11 cellular contexts compared by ENCODE assay signal in genomic region chr16:54171855-54172537, GRCh38.
DNase-seq lines count a peak whose midpoint lies in the region; ATAC-seq and TF ChIP-seq lines count a peak whose summit lies in the region.
"Had no signal": no experiment of that assay in that cellular context is flagged by ENCODE, and none has a peak within 500 bp of the region (broad histone marks: within the 10 kb centered on the region; RNA-seq: fewer than 3 reads in every experiment).

No MANE protein-coding gene starts in this region.

- no peaks in the 10 kb centered on the region for H3K9me3 ChIP-seq in naive thymus-derived CD4-positive, alpha-beta T cell (ENCODE audit: control insufficient read depth in 2 of 3, low read length in 3 of 3)
- H3K9me3 ChIP-seq: stomach had no signal

- H3K4me3 ChIP-seq in astrocyte of the cerebellum (ENCODE audit: low read depth, low read length): no peak overlapping the region
- H3K4me3 ChIP-seq in naive thymus-derived CD4-positive, alpha-beta T cell (ENCODE audit: low read length): no peak overlapping the region

- in situ Hi-C loops in Caki2 (cut with HindIII; ENCODE audit: low pct_unique_long_range_greater_than_20kb, low sequenced_read_pairs): no loop called here
- in situ Hi-C loops in astrocyte of the cerebellum (cut with HindIII; ENCODE audit: low sequenced_read_pairs): no loop called here

- peaks cover 59% of the 10 kb centered on the region for H3K4me1 Mint-ChIP-seq in mesothelial cell of epicardium
- H3K4me1 Mint-ChIP-seq in naive thymus-derived CD4-positive, alpha-beta T cell: peaks cover 0 to 4% (median 0%) of the 10 kb centered on the region in 7 donors
- H3K4me1 Mint-ChIP-seq in immature natural killer cell: no peaks in the 10 kb centered on the region
- H3K4me1 Mint-ChIP-seq: central memory CD8-positive, alpha-beta T cell had no signal

- H3K27ac Mint-ChIP-seq in mesothelial cell of epicardium: peak overlapping the region; percentile 44
- no peak overlapping the region for H3K27ac Mint-ChIP-seq in naive thymus-derived CD4-positive, alpha-beta T cell
- H3K27ac Mint-ChIP-seq in immature natural killer cell: no peak overlapping the region

- H3K4me1 ChIP-seq in naive thymus-derived CD4-positive, alpha-beta T cell (ENCODE audit: control insufficient read depth in 2 of 2, insufficient read depth in 2 of 2, low read length in 2 of 2): no peaks in the 10 kb centered on the region

- H3K36me3 Mint-ChIP-seq in mesothelial cell of epicardium (no peaks in the 10 kb centered on the region), immature natural killer cell (no peaks in the 10 kb centered on the region)
- H3K36me3 Mint-ChIP-seq in naive thymus-derived CD4-positive, alpha-beta T cell: no peaks in the 10 kb centered on the region

- no peak overlapping the region for H3K27ac ChIP-seq in naive thymus-derived CD4-positive, alpha-beta T cell (ENCODE audit: low read depth, low read length)
- H3K27ac ChIP-seq: stomach had no signal

- CTCF ChIA-PET in naive thymus-derived CD4-positive, alpha-beta T cell (lab: Charles Lee): no interaction called here

- no peaks in the 10 kb centered on the region for H3K36me3 ChIP-seq in naive thymus-derived CD4-positive, alpha-beta T cell (ENCODE audit: control insufficient read depth in 2 of 3, insufficient read depth in 3 of 3, low read length in 3 of 3)
- H3K36me3 ChIP-seq: stomach had no signal

- H3K9me3 Mint-ChIP-seq in mesothelial cell of epicardium (no peaks in the 10 kb centered on the region), immature natural killer cell (no peaks in the 10 kb centered on the region)
- peaks cover 0 to 4% (median 0%) of the 10 kb centered on the region in 11 donors for H3K9me3 Mint-ChIP-seq in naive thymus-derived CD4-positive, alpha-beta T cell
- H3K9me3 Mint-ChIP-seq: central memory CD8-positive, alpha-beta T cell had no signal

- no peaks in the 10 kb centered on the region for H3K27me3 ChIP-seq in naive thymus-derived CD4-positive, alpha-beta T cell (ENCODE audit: control insufficient read depth in 2 of 2, insufficient read depth in 2 of 2, low read length in 2 of 2)

- POLR2A ChIA-PET in naive thymus-derived CD4-positive, alpha-beta T cell (lab: Charles Lee): no interaction called here

- no peak for ATAC-seq in naive thymus-derived CD4-positive, alpha-beta T cell
- no peak for ATAC-seq in GM19035 (IDR thresholded peaks at IDR 0.05; ENCODE audit: unreplicated experiment)

- H3K4me3 Mint-ChIP-seq in mesothelial cell of epicardium (peak overlapping the region; percentile 24), immature natural killer cell (no peak overlapping the region)
- H3K4me3 Mint-ChIP-seq in naive thymus-derived CD4-positive, alpha-beta T cell: no peak overlapping the region
- H3K4me3 Mint-ChIP-seq: central memory CD8-positive, alpha-beta T cell had no signal

- intact Hi-C loops in naive thymus-derived CD4-positive, alpha-beta T cell (cut with micrococcal nuclease): loop anchor here in 1 of 2 donors (10.0 kb wide), 1 partner anchor 277 kb away; no protein-coding TSS in a partner anchor

- no peak for TF ChIP-seq CTCF in astrocyte of the cerebellum (IDR thresholded peaks at IDR 0.05; ENCODE audit: low read depth, low read length, missing control alignments)
- TF ChIP-seq CTCF in mesothelial cell of epicardium (IDR thresholded peaks at IDR 0.05; ENCODE audit: unreplicated experiment): no peak

- H3K27me3 Mint-ChIP-seq in mesothelial cell of epicardium (ENCODE audit: low read depth) (no peaks in the 10 kb centered on the region), immature natural killer cell (ENCODE audit: low read depth in 3 of 3) (peaks cover 3 to 10% (median 6%) of the 10 kb centered on the region in 3 donors)
- peaks cover 16 to 47% (median 25%) of the 10 kb centered on the region in 5 donors for H3K27me3 Mint-ChIP-seq in naive thymus-derived CD4-positive, alpha-beta T cell

- peak; percentile 7 for DNase-seq in Caki2 (ENCODE audit: low read depth)
- peak in 2 of 3 experiments; percentile 74 to 97 for DNase-seq in NCI-H1417 (lab: John Stamatoyannopoulos, UW)
- DNase-seq in astrocyte of the cerebellum (ENCODE audit: low read depth): peak; percentile 31
- no peak for DNase-seq in mesothelial cell of epicardium (ENCODE audit: low spot score in 2 of 2, unreplicated experiment in 2 of 2)
- no peak for DNase-seq in NCI-H524 (lab: John Stamatoyannopoulos, UW)
- no peak for DNase-seq in naive thymus-derived CD4-positive, alpha-beta T cell
- no peak for DNase-seq in immature natural killer cell
- DNase-seq: activated CD8-positive, alpha-beta memory T cell treated with anti-CD3 and anti-CD28 coated beads for 24 hours; stomach had no signal

Comparison
In these comparisons a context has a peak if more than half of its experiments do, and no peak if none do; other contexts are left out.
1. DNase-seq: peak in Caki2 (single experiment), NCI-H1417 (2 of 3) and astrocyte of the cerebellum (single experiment); none in mesothelial cell of epicardium (0 of 2), NCI-H524 (0 of 2), naive thymus-derived CD4-positive, alpha-beta T cell (0 of 9) and immature natural killer cell (0 of 3).